Comparison of ENCODE assay signal across 22 cellular contexts in genomic region chr15:78625621-78626280, GRCh38. TPM values are rescaled to one million over a fixed set of nuclear protein-coding genes. Genes with fewer than 3 reads are reported as not detected.
DNase-seq lines count a peak whose midpoint lies in the region; ATAC-seq and TF ChIP-seq lines count a peak whose summit lies in the region.
"Had no signal": no experiment of that assay in that cellular context is flagged by ENCODE, and none has a peak within 500 bp of the region (broad histone marks: within the 10 kb centered on the region; RNA-seq: fewer than 3 reads in every experiment).

No MANE protein-coding gene starts in this region.

- H3K27me3 ChIP-seq in BE2C (no peaks in the 10 kb centered on the region), H7 (ENCODE audit: control insufficient read depth, insufficient read depth, low read length) (peaks cover 15% of the 10 kb centered on the region), endodermal cell (ENCODE audit: control insufficient read depth, insufficient read depth, low read length, poor library complexity, severe bottlenecking) (peaks cover 25% of the 10 kb centered on the region)

- peaks cover 2% of the 10 kb centered on the region for H3K36me3 Mint-ChIP-seq in endodermal cell (ENCODE audit: low read depth)
- H3K36me3 Mint-ChIP-seq: activated naive CD8-positive, alpha-beta T cell treated with anti-CD3 and anti-CD28 coated beads, Interleukin-2, amount 10 ng/mL, durations not matched to agents 7 days and 5 days; CD4-positive, alpha-beta memory T cell; memory B cell had no signal

- H3K4me1 ChIP-seq in BE2C (peaks cover 15% of the 10 kb centered on the region), endodermal cell (ENCODE audit: control insufficient read depth, insufficient read depth, low read length) (no peaks in the 10 kb centered on the region)

- no peak overlapping the region for H3K9ac ChIP-seq in endodermal cell (ENCODE audit: extremely low read depth, low read length, poor library complexity, severe bottlenecking)

- DNase-seq in BE2C (peak; percentile 45), H7 (peak; percentile 24), NCI-H2171 treated with DMSO at 0.1 percent for 48 hours (lab: John Stamatoyannopoulos, UW) (peak; percentile 73), endodermal cell (no peak), foreskin melanocyte (no peak)
- no peak for DNase-seq in effector CD4-positive, alpha-beta T cell
- DNase-seq: activated CD4-positive, alpha-beta T cell treated with anti-CD3 and anti-CD28 coated beads, Interleukin-2, amount 50 U/mL, for 48 hours; activated naive CD8-positive, alpha-beta T cell treated with anti-CD3 and anti-CD28 coated beads, Interleukin-2, amount 10 ng/mL, durations not matched to agents 7 days and 5 days; activated T-cell treated with anti-CD3 and anti-CD28 coated beads, Interleukin-2, amount 50 U/mL, for 72 hours; CD4-positive, alpha-beta memory T cell; GDM1; retina had no signal

- H3K4me3 Mint-ChIP-seq in endodermal cell = no peak overlapping the region
- H3K4me3 Mint-ChIP-seq: activated naive CD8-positive, alpha-beta T cell treated with anti-CD3 and anti-CD28 coated beads, Interleukin-2, amount 10 ng/mL, durations not matched to agents 7 days and 5 days; activated T-cell treated with anti-CD3 and anti-CD28 coated beads, Interleukin-2, amount 50 U/mL, for 72 hours; CD4-positive, alpha-beta memory T cell; GM23338; memory B cell had no signal

- H3K9me3 ChIP-seq in BE2C = no peaks in the 10 kb centered on the region
- no peaks in the 10 kb centered on the region for H3K9me3 ChIP-seq in endodermal cell (ENCODE audit: control insufficient read depth, low read length)

- no peak overlapping the region for H3K27ac ChIP-seq in endodermal cell (ENCODE audit: low read depth, low read length)

- H3K4me3 ChIP-seq in BE2C (ENCODE audit: low read depth, low read length) (no peak overlapping the region), H7 (ENCODE audit: insufficient read depth, low read depth, low read length) (no peak overlapping the region), endodermal cell (ENCODE audit: low read length) (no peak overlapping the region)
- H3K4me3 ChIP-seq: GM23338 had no signal

- H3K27me3 Mint-ChIP-seq in endodermal cell (ENCODE audit: insufficient read depth) = peaks cover 27% of the 10 kb centered on the region

- WGBS in endodermal cell (ENCODE audit: insufficient coverage in 1 of 2, insufficient read length in 1 of 2), 2 experiments = 86 to 92% methylated on average over 7 to 12 of the region's 12 CpGs

- no peaks in the 10 kb centered on the region for H3K9me3 Mint-ChIP-seq in endodermal cell
- H3K9me3 Mint-ChIP-seq: activated naive CD8-positive, alpha-beta T cell treated with anti-CD3 and anti-CD28 coated beads, Interleukin-2, amount 10 ng/mL, durations not matched to agents 7 days and 5 days; activated T-cell treated with anti-CD3 and anti-CD28 coated beads, Interleukin-2, amount 50 U/mL, for 72 hours; CD4-positive, alpha-beta memory T cell; GM23338; memory B cell had no signal

- H3K36me3 ChIP-seq in BE2C (peaks cover 68% of the 10 kb centered on the region), H7 (replicated peaks; ENCODE audit: control insufficient read depth, insufficient read depth, low read length) (no peaks in the 10 kb centered on the region), endodermal cell (ENCODE audit: control insufficient read depth, insufficient read depth, low read length) (no peaks in the 10 kb centered on the region)

- TF ChIP-seq CTCF in BE2C (IDR thresholded peaks at IDR 0.05; ENCODE audit: low read depth, low read length) = no peak
- no peak for TF ChIP-seq CTCF in endodermal cell (conservative IDR thresholded peaks at IDR 0.05)

- peak; percentile 16; the same call in 1 of the 3 replicates for ATAC-seq in SK-N-SH treated with all-trans-retinoic acid at 6 μM for 48 hours
- ATAC-seq in HG02678 (IDR thresholded peaks at IDR 0.05; ENCODE audit: unreplicated experiment) = no peak
- ATAC-seq: activated T-cell treated with anti-CD3 and anti-CD28 coated beads, Interleukin-2, amount 50 U/mL, for 72 hours; GM23338 had no signal

- H3K4me1 Mint-ChIP-seq in endodermal cell = no peaks in the 10 kb centered on the region
- H3K4me1 Mint-ChIP-seq: memory B cell had no signal

- H3K27ac Mint-ChIP-seq in endodermal cell = no peak overlapping the region
- H3K27ac Mint-ChIP-seq: activated naive CD8-positive, alpha-beta T cell treated with anti-CD3 and anti-CD28 coated beads, Interleukin-2, amount 10 ng/mL, durations not matched to agents 7 days and 5 days; activated T-cell treated with anti-CD3 and anti-CD28 coated beads, Interleukin-2, amount 50 U/mL, for 72 hours; GM23338; memory B cell had no signal

TF ChIP-seq in SK-N-SH treated with all-trans-retinoic acid at 6 μM for 48 hours, 23 proteins besides CTCF, POLR2A, EP300 and RAD21:
- TF ChIP-seq CREB5 (CRISPR knock-in tag; IDR thresholded peaks at IDR 0.05; ENCODE audit: low read depth) = no peak
- no peak for TF ChIP-seq ISL1 (CRISPR knock-in tag; IDR thresholded peaks at IDR 0.05)
- no peak for TF ChIP-seq TSHZ2 (CRISPR knock-in tag; IDR thresholded peaks at IDR 0.05)
- TF ChIP-seq ZNF8 (CRISPR knock-in tag; IDR thresholded peaks at IDR 0.05) = no peak
- TF ChIP-seq CSRNP3 (CRISPR knock-in tag; IDR thresholded peaks at IDR 0.05) = no peak
- TF ChIP-seq SNAI2 (CRISPR knock-in tag; IDR thresholded peaks at IDR 0.05) = no peak
- TF ChIP-seq OSR1 (CRISPR knock-in tag; IDR thresholded peaks at IDR 0.05) = no peak
- no peak for TF ChIP-seq ZC3H10 (CRISPR knock-in tag; IDR thresholded peaks at IDR 0.05)

RNA-seq across cellular contexts. Expression of gene CHRNA3, which starts 5.0 kb away (rescaled TPM):
- polyA plus RNA-seq in BE2C (2012; ENCODE audit: insufficient read depth, insufficient read length, low read depth) = 254 TPM
- 2.6 and 4.4 TPM in 2 replicates for total RNA-seq in H7 (2014; rRNA removed; shearing (Covaris generic))
- 1 to 10 TPM; 1.6 to 3.7 TPM for total RNA-seq in endodermal cell
- polyA plus RNA-seq in endodermal cell (2013, experiment 1 of 2) = 9.0 TPM
- polyA plus RNA-seq in endodermal cell (2013, experiment 2 of 2) = 8.4 TPM
- total RNA-seq: activated naive CD8-positive, alpha-beta T cell treated with anti-CD3 and anti-CD28 coated beads, Interleukin-2, amount 10 ng/mL, durations not matched to agents 7 days and 5 days; activated T-cell treated with anti-CD3 and anti-CD28 coated beads, Interleukin-2, amount 50 U/mL, for 72 hours; CD4-positive, alpha-beta memory T cell; fibroblast of lung; HT-29; MCF 10A had no signal
- polyA plus RNA-seq: AG04450; CD4-positive, alpha-beta memory T cell; fibroblast of lung; keratinocyte had no signal

RNA-seq across cellular contexts. Expression of gene CHRNB4, which starts 15.3 kb away (rescaled TPM):
- 20.5 TPM for polyA plus RNA-seq in BE2C (2012; ENCODE audit: insufficient read depth, insufficient read length, low read depth)
- 2.7 and 4.3 TPM in 2 replicates for total RNA-seq in H7 (2014; rRNA removed; shearing (Covaris generic))
- total RNA-seq in endodermal cell = under 1 TPM; 0.22 to 0.70 TPM
- polyA plus RNA-seq in endodermal cell (2013, experiment 1 of 2) = 6.2 TPM
- polyA plus RNA-seq in endodermal cell (2013, experiment 2 of 2) = 6.3 TPM
- total RNA-seq: activated naive CD8-positive, alpha-beta T cell treated with anti-CD3 and anti-CD28 coated beads, Interleukin-2, amount 10 ng/mL, durations not matched to agents 7 days and 5 days; activated T-cell treated with anti-CD3 and anti-CD28 coated beads, Interleukin-2, amount 50 U/mL, for 72 hours; CD4-positive, alpha-beta memory T cell; fibroblast of lung; HT-29; MCF 10A had no signal
- polyA plus RNA-seq: AG04450; CD4-positive, alpha-beta memory T cell; fibroblast of lung; neural cell had no signal

Comparison
In these comparisons a context has a peak if more than half of its experiments do, and no peak if none do; other contexts are left out.
1. DNase-seq: peak in BE2C (single experiment), H7 (single experiment) and NCI-H2171 treated with DMSO at 0.1 percent for 48 hours (single experiment); none in effector CD4-positive, alpha-beta T cell (single experiment), endodermal cell (single experiment) and foreskin melanocyte (single experiment).